In genomic region chr14:100440207-100440631, GRCh38 we compare ENCODE assay signal across 8 cellular contexts.
DNase-seq lines count a peak whose midpoint lies in the region; ATAC-seq and TF ChIP-seq lines count a peak whose summit lies in the region.

No MANE protein-coding gene starts in this region.

- H3K4me3 ChIP-seq in endodermal cell (ENCODE audit: low read length) = no peak overlapping the region
- H3K4me3 ChIP-seq in mesendoderm (ENCODE audit: low read length) = no peak overlapping the region
- H3K4me3 ChIP-seq in thyroid gland (replicated peaks in 1 of 3) = no peak overlapping the region

- no peak overlapping the region for H3K18ac ChIP-seq in mesendoderm (ENCODE audit: low read length)

- peak; percentile 76 for TF ChIP-seq CTCF in endodermal cell (conservative IDR thresholded peaks at IDR 0.05)
- TF ChIP-seq CTCF in thyroid gland (IDR thresholded peaks at IDR 0.05) = peak in 5 of 6 experiments; percentile 17 to 83 (median 76)

- ATAC-seq in GM18873 (IDR thresholded peaks at IDR 0.05; ENCODE audit: low FRiP score, unreplicated experiment) = no peak

- H2AK5ac ChIP-seq in mesendoderm (ENCODE audit: low read length) = no peak overlapping the region

- H3K9ac ChIP-seq in endodermal cell (ENCODE audit: extremely low read depth, low read length, poor library complexity, severe bottlenecking) (no peak overlapping the region), mesendoderm (ENCODE audit: low read length) (no peak overlapping the region)

- peak overlapping the region; percentile 66 for H3K27ac Mint-ChIP-seq in endodermal cell

- H3K79me1 ChIP-seq in mesendoderm (ENCODE audit: low read length) = no peaks in the 10 kb centered on the region

- no peaks in the 10 kb centered on the region for H3K36me3 ChIP-seq in endodermal cell (ENCODE audit: control insufficient read depth, insufficient read depth, low read length)
- H3K36me3 ChIP-seq in mesendoderm (ENCODE audit: control insufficient read depth, insufficient read depth, low read length) = no peaks in the 10 kb centered on the region
- no peaks in the 10 kb centered on the region for H3K36me3 ChIP-seq in thyroid gland

- H3K4me3 Mint-ChIP-seq in endodermal cell = no peak overlapping the region

- H3K27me3 ChIP-seq in endodermal cell (ENCODE audit: control insufficient read depth, insufficient read depth, low read length, poor library complexity, severe bottlenecking) (no peaks in the 10 kb centered on the region), mesendoderm (ENCODE audit: insufficient read depth, low read length, poor library complexity) (no peaks in the 10 kb centered on the region), thyroid gland (no peaks in the 10 kb centered on the region)

- H3K9me3 Mint-ChIP-seq in endodermal cell = no peaks in the 10 kb centered on the region

- 20 to 42% methylated on average over 8 to 10 of the region's 10 CpGs for WGBS in endodermal cell (ENCODE audit: insufficient coverage in 1 of 2, insufficient read length in 1 of 2), 2 experiments
- WGBS in mesendoderm (ENCODE audit: extremely low coverage, insufficient coverage, low lambda C conversion rate) = no CpG with 5 or more reads among the region's 10 CpGs
- 19 to 23% methylated on average over 10 of the region's 10 CpGs for WGBS in thyroid gland, 2 donors

- no peak overlapping the region for H3K56ac ChIP-seq in mesendoderm (ENCODE audit: low read length)

- no peak overlapping the region for H3K4me2 ChIP-seq in mesendoderm (ENCODE audit: low read length)

- H3K4ac ChIP-seq in mesendoderm (ENCODE audit: low read depth, low read length) = no peak overlapping the region

- no peak overlapping the region for H4K8ac ChIP-seq in mesendoderm (ENCODE audit: low read depth, low read length)

- H3K23ac ChIP-seq in mesendoderm (ENCODE audit: low read length) = no peak overlapping the region

- no peaks in the 10 kb centered on the region for H3K36me3 Mint-ChIP-seq in endodermal cell (ENCODE audit: low read depth)

- H2BK5ac ChIP-seq in mesendoderm (ENCODE audit: low read length) = no peak overlapping the region

- no peak overlapping the region for H4K5ac ChIP-seq in mesendoderm (ENCODE audit: low read length)

- no peak overlapping the region for H2BK120ac ChIP-seq in mesendoderm (ENCODE audit: low read depth, low read length)

- H3K4me1 Mint-ChIP-seq in endodermal cell = peaks cover 27% of the 10 kb centered on the region

- no peak for TF ChIP-seq POLR2A in thyroid gland (IDR thresholded peaks at IDR 0.05)

- no peaks in the 10 kb centered on the region for H3K79me2 ChIP-seq in mesendoderm (ENCODE audit: control insufficient read depth, insufficient read depth, low read length)

- H3K4me1 ChIP-seq in endodermal cell (ENCODE audit: control insufficient read depth, insufficient read depth, low read length) = no peaks in the 10 kb centered on the region
- no peaks in the 10 kb centered on the region for H3K4me1 ChIP-seq in mesendoderm (ENCODE audit: control insufficient read depth, low read depth, low read length)
- peaks cover 14 to 22% of the 10 kb centered on the region in 2 donors for H3K4me1 ChIP-seq in thyroid gland

- H3K9me3 ChIP-seq in endodermal cell (ENCODE audit: control insufficient read depth, low read length) (no peaks in the 10 kb centered on the region), thyroid gland (no peaks in the 10 kb centered on the region)

- H3K27ac ChIP-seq in endodermal cell (ENCODE audit: low read depth, low read length) = peak overlapping the region; percentile 33
- no peak overlapping the region for H3K27ac ChIP-seq in mesendoderm (ENCODE audit: low read depth, low read length)
- peak overlapping the region in 1 of 3 donors; percentile 37 for H3K27ac ChIP-seq in thyroid gland

- intact Hi-C loops in thyroid gland (cut with DNase I) = no loop called here

- no peak overlapping the region for H2BK15ac ChIP-seq in mesendoderm (replicated peaks; ENCODE audit: low read depth)

- H3K27me3 Mint-ChIP-seq in endodermal cell (ENCODE audit: insufficient read depth) = peaks cover 1% of the 10 kb centered on the region

- DNase-seq in ELF-1 (ENCODE audit: low read depth, low spot score) (peak; percentile 83), NCI-H1092 treated with DMSO at 0.1 percent for 48 hours (lab: John Stamatoyannopoulos, UW) (peak; percentile 44), T-helper 9 cell (peak; percentile 9), endodermal cell (peak; percentile 84), mesendoderm (peak; percentile 71), thyroid gland (peak; percentile 80 to 86), GF-D8 (lab: John Stamatoyannopoulos, UW) (no peak)
